Comparison of ENCODE assay signal across 19 cellular contexts in the genomic region with DNA sequence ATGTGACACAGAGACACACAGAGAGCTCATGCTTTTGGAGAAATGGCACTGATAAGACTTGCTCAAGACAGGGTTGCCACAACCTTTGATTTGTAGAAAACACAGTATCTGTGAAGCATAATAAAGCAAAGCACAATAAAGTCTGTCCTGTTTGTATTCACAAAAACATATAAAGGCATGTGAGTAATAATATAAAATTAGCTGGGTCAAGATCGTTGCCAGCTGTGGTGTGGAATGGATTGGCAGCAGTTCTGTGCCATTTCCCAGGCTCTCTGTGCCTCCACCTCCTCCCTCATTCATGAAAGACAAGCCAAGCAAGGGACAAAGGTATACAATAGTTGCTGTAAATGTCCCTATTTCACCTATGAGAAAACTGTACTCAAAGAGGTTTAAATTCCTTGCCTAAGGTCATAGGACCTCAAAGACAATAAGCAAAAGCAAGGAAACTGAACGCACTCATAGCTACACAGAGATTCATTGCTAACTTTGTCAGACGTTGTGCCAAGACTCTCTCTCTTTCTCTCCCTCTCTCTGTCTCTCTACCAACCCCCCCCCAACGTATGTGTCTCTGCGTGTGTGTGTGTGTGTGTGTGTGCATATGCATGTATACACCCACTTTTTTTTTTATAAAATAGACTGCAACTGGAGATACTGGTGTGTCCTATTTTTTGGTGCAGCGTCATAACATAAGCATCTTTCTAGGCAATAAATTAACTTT. TPM values are rescaled to one million over a fixed set of nuclear protein-coding genes. Genes with fewer than 3 reads are reported as not detected.
DNase-seq lines count a peak whose midpoint lies in the region; ATAC-seq and TF ChIP-seq lines count a peak whose summit lies in the region.
"Had no signal": no experiment of that assay in that cellular context is flagged by ENCODE, and none has a peak within 500 bp of the region (broad histone marks: within the 10 kb centered on the region; RNA-seq: fewer than 3 reads in every experiment).

No MANE protein-coding gene starts in this region.

- H3K4me2 ChIP-seq in mammary epithelial cell (ENCODE audit: insufficient read depth, low read depth, low read length): no peak overlapping the region

- no peak overlapping the region; the same call in 1 of the 2 replicates for H3K27ac ChIP-seq in Panc1 (ENCODE audit: low read length)
- peak overlapping the region in 57 of 59 donors; percentile 37 to 100 (median 94) for H3K27ac ChIP-seq in dorsolateral prefrontal cortex
- H3K27ac ChIP-seq in transverse colon: peak overlapping the region in 3 of 4 donors; percentile 20 to 39 (median 31)
- H3K27ac ChIP-seq in mammary epithelial cell (ENCODE audit: insufficient read depth, low read depth, low read length): no peak overlapping the region
- H3K27ac ChIP-seq: esophagus squamous epithelium had no signal

- H3K4me1 ChIP-seq in Panc1 (ENCODE audit: control insufficient read depth, insufficient read depth, low read length) (peaks cover 56% of the 10 kb centered on the region), transverse colon (peaks cover 23 to 47% (median 32%) of the 10 kb centered on the region in 4 donors), mammary epithelial cell (ENCODE audit: insufficient read depth, low read length) (peaks cover 48% of the 10 kb centered on the region)
- H3K4me1 ChIP-seq: Caco-2 had no signal

- 46 to 55% methylated on average over 4 to 6 of the region's 6 CpGs for whole genome bisulfite sequencing in transverse colon (ENCODE audit: low coverage in 1 of 2), 2 donors
- 36% methylated on average over 6 of the region's 6 CpGs for WGBS in mammary epithelial cell (ENCODE audit: low coverage, missing lambda C conversion rate)

- no peaks in the 10 kb centered on the region for H3K36me3 Mint-ChIP-seq in nephron (ENCODE audit: low read depth)
- H3K36me3 Mint-ChIP-seq: activated naive CD8-positive, alpha-beta T cell treated with anti-CD3 and anti-CD28 coated beads for 36 hours had no signal

- TF ChIP-seq CTCF in Panc1 (IDR thresholded peaks at IDR 0.05) (no peak), dorsolateral prefrontal cortex (IDR thresholded peaks at IDR 0.05 in 54 of 56, conservative IDR thresholded peaks at IDR 0.05 in 2 of 56; ENCODE audit: low read depth in 1 of 56, partially characterized antibody in 56 of 56) (no peak), nephron (IDR thresholded peaks at IDR 0.05; ENCODE audit: unreplicated experiment in 3 of 3) (no peak), transverse colon (IDR thresholded peaks at IDR 0.05) (no peak), mammary epithelial cell (conservative IDR thresholded peaks at IDR 0.05 in 1 of 2, IDR thresholded peaks at IDR 0.05 in 1 of 2; ENCODE audit: extremely low read depth in 1 of 2, insufficient read depth in 1 of 2, low read depth in 1 of 2, low read length in 2 of 2) (no peak)

- DNase-seq in Panc1 (ENCODE audit: low read depth, low spot score) (no peak), dorsolateral prefrontal cortex (no peak), transverse colon (no peak), mammary epithelial cell (no peak)
- DNase-seq in central memory CD4-positive, alpha-beta T cell: no peak
- DNase-seq: activated naive CD8-positive, alpha-beta T cell treated with anti-CD3 and anti-CD28 coated beads for 36 hours; Caco-2; effector CD8-positive, alpha-beta T cell; esophagus squamous epithelium; islet precursor cell; KBM-7; mesendoderm; MV-4-11; NCI-H187; NCI-H345 had no signal

- intact Hi-C loops in Panc1 (cut with micrococcal nuclease; ENCODE audit: unreplicated experiment) (no loop called here), dorsolateral prefrontal cortex (cut with DNase I) (no loop called here), transverse colon (cut with DNase I; ENCODE audit: low total_unique reads) (no loop called here), mammary epithelial cell (cut with micrococcal nuclease) (no loop called here)

- no peak overlapping the region for H3K9ac ChIP-seq in mammary epithelial cell (ENCODE audit: insufficient read depth, low read length)

- H3K36me3 ChIP-seq in Panc1 (ENCODE audit: control insufficient read depth, insufficient read depth, low read length): no peaks in the 10 kb centered on the region
- no peaks in the 10 kb centered on the region for H3K36me3 ChIP-seq in transverse colon
- no peaks in the 10 kb centered on the region for H3K36me3 ChIP-seq in mammary epithelial cell (ENCODE audit: insufficient read depth, low read length)
- H3K36me3 ChIP-seq: esophagus squamous epithelium had no signal

- H3K4me3 ChIP-seq in Panc1 (ENCODE audit: low read depth in 2 of 2, low read length in 2 of 2) (no peak overlapping the region), dorsolateral prefrontal cortex (no peak overlapping the region), transverse colon (no peak overlapping the region), mammary epithelial cell (replicated peaks in 1 of 3; ENCODE audit: insufficient read depth in 1 of 3, low read depth in 2 of 3, low read length in 3 of 3) (no peak overlapping the region)
- H3K4me3 ChIP-seq: esophagus squamous epithelium had no signal

- no peaks in the 10 kb centered on the region for H4K20me1 ChIP-seq in mammary epithelial cell (ENCODE audit: insufficient read depth, low read length)

- dilution Hi-C loops in mammary epithelial cell (cut with HindIII; ENCODE audit: low sequenced_read_pairs): no loop called here

- in situ Hi-C loops in Panc1 (cut with HindIII; ENCODE audit: low pct_unique_long_range_greater_than_20kb, low sequenced_read_pairs): no loop called here
- in situ Hi-C loops in transverse colon (cut with MboI; ENCODE audit: low pct_ligation_motif_present in 1 of 4, low pct_unique_long_range_greater_than_20kb in 1 of 4, low sequenced_read_pairs in 3 of 4): no loop called here
- in situ Hi-C loops in mammary epithelial cell (cut with MboI; ENCODE audit: low sequenced_read_pairs in 2 of 2): no loop called here

- H3K9me3 ChIP-seq in Panc1 (ENCODE audit: control insufficient read depth, insufficient read depth, low read depth, low read length) (no peaks in the 10 kb centered on the region), transverse colon (no peaks in the 10 kb centered on the region), mammary epithelial cell (replicated peaks; ENCODE audit: insufficient read depth, low read length) (no peaks in the 10 kb centered on the region)
- H3K9me3 ChIP-seq: Caco-2, esophagus squamous epithelium had no signal

- H3K79me2 ChIP-seq in mammary epithelial cell (ENCODE audit: insufficient read depth, low read length): peaks cover 94% of the 10 kb centered on the region

- peaks cover 53% of the 10 kb centered on the region for H3K4me1 Mint-ChIP-seq in nephron
- H3K4me1 Mint-ChIP-seq: activated naive CD8-positive, alpha-beta T cell treated with anti-CD3 and anti-CD28 coated beads for 36 hours; activated T-helper 17 cell treated with anti-CD3 and anti-CD28 coated beads, Interleukin-2, amount 50 U/mL, for 72 hours had no signal

- TF ChIP-seq EP300 in transverse colon (IDR thresholded peaks at IDR 0.05; ENCODE audit: low read depth): no peak

- no peak overlapping the region for H3K4me3 Mint-ChIP-seq in nephron
- H3K4me3 Mint-ChIP-seq: activated naive CD8-positive, alpha-beta T cell treated with anti-CD3 and anti-CD28 coated beads for 36 hours; activated T-helper 17 cell treated with anti-CD3 and anti-CD28 coated beads, Interleukin-2, amount 50 U/mL, for 72 hours; neural crest cell had no signal

- BruUV-seq in Panc1 (replicated peaks; lab: Mats Ljungman, UMichigan) (TSS peak; percentile 50), mammary epithelial cell (replicated peaks; lab: Mats Ljungman, UMichigan) (no TSS peak)

- peak overlapping the region; percentile 23 to 93 (median 61) for H3K27ac Mint-ChIP-seq in nephron
- H3K27ac Mint-ChIP-seq: activated naive CD8-positive, alpha-beta T cell treated with anti-CD3 and anti-CD28 coated beads for 36 hours; activated T-helper 17 cell treated with anti-CD3 and anti-CD28 coated beads, Interleukin-2, amount 50 U/mL, for 72 hours had no signal

- ATAC-seq in Panc1 (no peak), GM18505 (IDR thresholded peaks at IDR 0.05; ENCODE audit: unreplicated experiment) (no peak)
- ATAC-seq: activated T-helper 17 cell treated with anti-CD3 and anti-CD28 coated beads, Interleukin-2, amount 50 U/mL, for 72 hours had no signal

- no peaks in the 10 kb centered on the region for H3K9me3 Mint-ChIP-seq in nephron
- H3K9me3 Mint-ChIP-seq: activated naive CD8-positive, alpha-beta T cell treated with anti-CD3 and anti-CD28 coated beads for 36 hours; activated T-helper 17 cell treated with anti-CD3 and anti-CD28 coated beads, Interleukin-2, amount 50 U/mL, for 72 hours; neural crest cell had no signal

- POLR2A ChIA-PET in Panc1 (lab: Charles Lee): interaction anchor here (0.5 to 0.7 kb wide), 2 partner anchors 51 to 299 kb away, joined by 3 to 12 read pairs; no protein-coding TSS in a partner anchor

- H3K27me3 ChIP-seq in Panc1 (ENCODE audit: control insufficient read depth, insufficient read depth, low read length) (no peaks in the 10 kb centered on the region), dorsolateral prefrontal cortex (no peaks in the 10 kb centered on the region), transverse colon (no peaks in the 10 kb centered on the region), mammary epithelial cell (ENCODE audit: insufficient read depth, low read length) (no peaks in the 10 kb centered on the region)
- H3K27me3 ChIP-seq: esophagus squamous epithelium had no signal

- no peaks in the 10 kb centered on the region for H3K27me3 Mint-ChIP-seq in nephron (ENCODE audit: low read depth)
- H3K27me3 Mint-ChIP-seq: activated naive CD8-positive, alpha-beta T cell treated with anti-CD3 and anti-CD28 coated beads for 36 hours had no signal

- H2AFZ ChIP-seq in mammary epithelial cell (ENCODE audit: low read depth, low read length): no peak overlapping the region

- TF ChIP-seq POLR2A in transverse colon (IDR thresholded peaks at IDR 0.05): no peak
- TF ChIP-seq POLR2A in GM18505 (IDR thresholded peaks at IDR 0.05; ENCODE audit: borderline replicate concordance, extremely low read depth, insufficient read depth, insufficient read length): no peak

- CTCF ChIA-PET in Panc1 (lab: Charles Lee) (interaction anchor here (0.6 kb wide), 1 partner anchor 65 kb away, joined by 3 read pairs; no protein-coding TSS in a partner anchor), mammary epithelial cell (lab: Charles Lee; ENCODE audit: low non-redundant PET) (no interaction called here)

RNA-seq across cellular contexts. Expression of a gene that starts 31.8 kb away (rescaled TPM):
- total RNA-seq in Panc1 (2021; ENCODE audit: unreplicated experiment) (44.6 TPM), dorsolateral prefrontal cortex (10 to 100 TPM in 108 of 120 experiments, 1 to 10 TPM in 12; 7.0 to 62.9 (median 19.6) TPM), transverse colon (10 to 100 TPM in 1 of 4 donors, 1 to 10 TPM in 3; 1.6 to 10.5 (median 3.9) TPM), mammary epithelial cell (10 to 100 TPM; 32.4 to 85.0 TPM)
- polyA plus RNA-seq in Panc1 (2012; ENCODE audit: insufficient read length): 27.9 TPM
- polyA plus RNA-seq in mammary epithelial cell: 18.1 TPM
- polyA minus RNA-seq in mammary epithelial cell: 35.7 TPM

Comparison
In these comparisons a context has a peak if more than half of its experiments do, and no peak if none do; other contexts are left out.
1. H3K27ac ChIP-seq: peak in dorsolateral prefrontal cortex (57 of 59) and transverse colon (3 of 4); none in Panc1 (single experiment) and mammary epithelial cell (single experiment).